In genomic region chr6:158004696-158005095, GRCh38 we compare ENCODE assay signal across 19 cellular contexts. TPM values are rescaled to one million over a fixed set of nuclear protein-coding genes. Genes with fewer than 3 reads are reported as not detected.
DNase-seq lines count a peak whose midpoint lies in the region; ATAC-seq, FAIRE-seq and TF ChIP-seq lines count a peak whose summit lies in the region.
"Had no signal": no experiment of that assay in that cellular context is flagged by ENCODE, and none has a peak within 500 bp of the region (broad histone marks: within the 10 kb centered on the region; RNA-seq: fewer than 3 reads in every experiment).

No MANE protein-coding gene starts in this region.

- no peak for DNase-seq in GM23248
- DNase-seq in K562 (ENCODE audit: extremely low read depth in 1 of 4, low spot score in 3 of 4), result no peak
- peak; percentile 39 for DNase-seq in lower lobe of right lung
- DNase-seq in substantia nigra (lab: John Stamatoyannopoulos, UW), result no peak
- DNase-seq in lower leg skin (ENCODE audit: low spot score in 2 of 2), result no peak
- DNase-seq in NCI-H226, result no peak
- DNase-seq in AG08396 (ENCODE audit: low spot score), result no peak
- DNase-seq: activated CD4-positive, CD25-positive, alpha-beta regulatory T cell treated with anti-CD3 and anti-CD28 coated beads, Interleukin-2, amount 50 U/mL, for 72 hours; body of pancreas; effector CD8-positive, alpha-beta T cell; GOT3; hypothalamus; NCI-H1417 treated with DMSO at 0.1 percent for 48 hours; NCI-H446; SHP77 treated with DMSO at 0.1 percent for 48 hours; stimulated activated CD4-positive, alpha-beta T cell treated with anti-CD3 and anti-CD28 coated beads, Interleukin-15, amount 100 ng/mL, for 24 hours; stimulated activated naive CD8-positive, alpha-beta T cell treated with anti-CD3 and anti-CD28 coated beads, Interleukin-15, amount 100 ng/mL, for 72 hours had no signal

- TF ChIP-seq EP300 in K562 (IDR thresholded peaks at IDR 0.05; ENCODE audit: low read length), result no peak

- H3F3A ChIP-seq in GM23248 (ENCODE audit: insufficient read depth), result peaks cover 37% of the 10 kb centered on the region

- CTCF ChIA-PET in K562 (lab: Yijun Ruan, JAX; ENCODE audit: low intra/inter-chr PET ratio), result no interaction called here

- POLR2A ChIA-PET in K562 (lab: Yijun Ruan, JAX), result interaction anchor here (2.6 kb wide), 1 partner anchor 10 kb away, joined by 12 read pairs; no protein-coding TSS in a partner anchor

- no peak for TF ChIP-seq CTCF in K562 (IDR thresholded peaks at IDR 0.05 in 2 of 3, conservative IDR thresholded peaks at IDR 0.05 in 1 of 3; ENCODE audit: insufficient read depth in 2 of 3, low read depth in 1 of 3, low read length in 3 of 3)
- TF ChIP-seq CTCF in lower lobe of right lung (IDR thresholded peaks at IDR 0.05), result no peak
- no peak for TF ChIP-seq CTCF in lower leg skin (IDR thresholded peaks at IDR 0.05)

- H3K27me3 ChIP-seq in GM23248 (replicated peaks; ENCODE audit: insufficient read depth) (no peaks in the 10 kb centered on the region), K562 (ENCODE audit: control insufficient read depth in 2 of 2, insufficient read depth in 2 of 2, low read length in 2 of 2) (no peaks in the 10 kb centered on the region), lower lobe of right lung (ENCODE audit: low read depth) (no peaks in the 10 kb centered on the region)
- H3K27me3 ChIP-seq: body of pancreas had no signal

- H3K27ac ChIP-seq in GM23248, result peak overlapping the region; percentile 100
- H3K27ac ChIP-seq in K562 (ENCODE audit: extremely low read depth, low read depth, low read length), result no peak overlapping the region
- H3K27ac ChIP-seq in lower lobe of right lung, result peak overlapping the region; percentile 74
- H3K27ac ChIP-seq in substantia nigra (ENCODE audit: low read depth, low read length, poor library complexity, severe bottlenecking), result peak overlapping the region; percentile 87

- H3K79me2 ChIP-seq in GM23248 (ENCODE audit: insufficient read depth), result peaks cover 93% of the 10 kb centered on the region
- H3K79me2 ChIP-seq in K562 (ENCODE audit: control insufficient read depth, insufficient read depth, low read length), result peaks cover 42% of the 10 kb centered on the region

- no peak for FAIRE-seq in K562 (lab: Jason Lieb, UNC)
- FAIRE-seq: D721Med had no signal

- no peaks in the 10 kb centered on the region for H3K9me2 ChIP-seq in GM23248 (ENCODE audit: insufficient read depth)

- BruUV-seq in K562 (replicated peaks; lab: Mats Ljungman, UMichigan), result no TSS peak

- H2AFZ ChIP-seq in GM23248, result no peak overlapping the region
- no peak overlapping the region for H2AFZ ChIP-seq in K562 (ENCODE audit: low read depth, low read length)

- ATAC-seq in K562, result no peak
- no peak for ATAC-seq in lower lobe of right lung
- no peak for ATAC-seq in HG03095 (IDR thresholded peaks at IDR 0.05; ENCODE audit: unreplicated experiment)
- ATAC-seq: body of pancreas; stimulated activated naive CD8-positive, alpha-beta T cell treated with anti-CD3 and anti-CD28 coated beads, Interleukin-15, amount 100 ng/mL, for 72 hours had no signal

- TF ChIP-seq POLR2A in K562 (conservative IDR thresholded peaks at IDR 0.05), result no peak
- no peak for TF ChIP-seq POLR2A in lower leg skin (IDR thresholded peaks at IDR 0.05)

- in situ Hi-C loops in GM23248 (cut with MboI), result no loop called here
- in situ Hi-C loops in K562 (cut with MboI), result no loop called here

- WGBS in GM23248 (ENCODE audit: low coverage in 1 of 2, low lambda C conversion rate in 2 of 2, missing lambda C conversion rate in 2 of 2), 2 experiments, result 96 to 97% methylated on average over 14 of the region's 14 CpGs
- 84% methylated on average over 14 of the region's 14 CpGs for WGBS in K562 (ENCODE audit: insufficient coverage, low coverage, missing lambda C conversion rate)
- WGBS in lower leg skin, 2 donors, result 95 to 96% methylated on average over 14 of the region's 14 CpGs

- intact Hi-C loops in K562 (cut with micrococcal nuclease) (no loop called here), lower lobe of right lung (cut with DNase I) (no loop called here), lower leg skin (cut with DNase I; ENCODE audit: low total_unique reads) (no loop called here)

- H3K9ac ChIP-seq in GM23248 (peak overlapping the region; percentile 87; the same call in 1 of the 2 replicates), K562 (ENCODE audit: insufficient read depth in 1 of 2, low read depth in 2 of 2, low read length in 2 of 2) (no peak overlapping the region; a peak in 1 of 4 replicates)

- H3K4me3 ChIP-seq in GM23248 (no peak overlapping the region), K562 (no peak overlapping the region), lower lobe of right lung (no peak overlapping the region), lower leg skin (ENCODE audit: low read depth, poor library complexity, severe bottlenecking) (no peak overlapping the region)
- H3K4me3 ChIP-seq: body of pancreas had no signal

- H3K36me3 ChIP-seq in GM23248 (ENCODE audit: low read depth), result no peaks in the 10 kb centered on the region
- H3K36me3 ChIP-seq in K562 (ENCODE audit: control insufficient read depth, insufficient read depth, low read length), result no peaks in the 10 kb centered on the region; the same call in 2 of the 3 replicates
- H3K36me3 ChIP-seq in lower lobe of right lung, result no peaks in the 10 kb centered on the region

- H4K20me1 ChIP-seq in GM23248 (ENCODE audit: insufficient read depth) (no peaks in the 10 kb centered on the region), K562 (replicated peaks; ENCODE audit: control insufficient read depth, insufficient read depth, low read length) (peaks cover 3% of the 10 kb centered on the region; the same call in 1 of the 2 replicates)

- no peak overlapping the region for H3K4me2 ChIP-seq in GM23248 (ENCODE audit: unreplicated experiment)
- H3K4me2 ChIP-seq in K562 (ENCODE audit: insufficient read depth, low read length), result no peak overlapping the region

- H3K9me3 ChIP-seq in GM23248 (ENCODE audit: low read depth) (no peaks in the 10 kb centered on the region), K562 (replicated peaks; ENCODE audit: control insufficient read depth, insufficient read depth, low read depth, low read length) (no peaks in the 10 kb centered on the region), lower lobe of right lung (no peaks in the 10 kb centered on the region)
- H3K9me3 ChIP-seq: body of pancreas had no signal

- H3K4me1 ChIP-seq in GM23248 (ENCODE audit: insufficient read depth), result peaks cover 46% of the 10 kb centered on the region
- H3K4me1 ChIP-seq in K562 (replicated peaks in 1 of 2; ENCODE audit: control insufficient read depth in 2 of 2, insufficient read depth in 2 of 2, low read length in 2 of 2), result peaks cover 35 to 47% of the 10 kb centered on the region in 2 experiments
- H3K4me1 ChIP-seq in lower lobe of right lung, result peaks cover 45% of the 10 kb centered on the region

- H3K9me1 ChIP-seq in K562 (ENCODE audit: control insufficient read depth, insufficient read depth, low read length), result no peaks in the 10 kb centered on the region

- TF ChIP-seq RAD21 in K562 (CRISPR knock-in tag; conservative IDR thresholded peaks at IDR 0.05 in 1 of 2, IDR thresholded peaks at IDR 0.05 in 1 of 2), result no peak

TF ChIP-seq in K562, 482 proteins besides CTCF, POLR2A, EP300 and RAD21:
- TF ChIP-seq MBD1 (CRISPR knock-in tag; IDR thresholded peaks at IDR 0.05), result 0 out of 2 replicates have a peak, but pooled peaks have one; percentile 11
- TF ChIP-seq HMG20B (CRISPR knock-in tag; IDR thresholded peaks at IDR 0.05), result no peak

RNA-seq across cellular contexts. Expression of gene SYNJ2, which starts 23.0 kb away (rescaled TPM):
- 25.3 and 28.6 TPM in 2 replicates for total RNA-seq in GM23248 (2014; rRNA removed; shearing (Covaris generic))
- polyA plus RNA-seq in GM23248 (2016; fragmentation: Nextera tagmentation; extraction: Ambion mirVana), result 17.6 and 20.5 TPM in 2 replicates
- 70.0 and 111 TPM in 2 replicates for total RNA-seq in K562 (2011; cell fraction: chromatin; rRNA removed; ENCODE audit: low replicate concordance)
- 56.6 and 62.9 TPM in 2 replicates for total RNA-seq in K562 (2011; cell fraction: nucleolus; rRNA removed)
- 49.5 and 50.1 TPM in 2 replicates for total RNA-seq in K562 (2011; cell fraction: nucleoplasm; rRNA removed)
- 15.7 and 17.8 TPM in 2 replicates for total RNA-seq in K562 (2014; rRNA removed)
- 19.5 and 22.7 TPM in 2 replicates for total RNA-seq in K562 (2014; rRNA removed; fragmentation: Illumina TruSeq; extraction: Trizol)
- 12.5 and 13.6 TPM in 2 replicates for total RNA-seq in K562 (2015; rRNA removed; fragmentation: Illumina TruSeq; extraction: Trizol)
- 24.7 and 27.7 TPM in 2 replicates for total RNA-seq in K562 (2021)
- 17.1 and 21.6 TPM in 2 replicates for polyA plus RNA-seq in K562 (2011; rRNA removed)
- polyA plus RNA-seq in K562 (2011; cell fraction: cytosol; rRNA removed), result 18.3 and 24.0 TPM in 2 replicates
- 28.6 and 33.9 TPM in 2 replicates for polyA plus RNA-seq in K562 (2011; cell fraction: nucleus; rRNA removed)
- 15.0 and 17.4 TPM in 2 replicates for polyA plus RNA-seq in K562 (2012)
- polyA plus RNA-seq in K562 (2014; fragmentation: Illumina TruSeq; extraction: Trizol), result 22.9 and 26.1 TPM in 2 replicates
- polyA plus RNA-seq in K562 (2014; fragmentation: Nextera tagmentation; extraction: Ambion mirVana), result 1 to 10 TPM; 3.0 to 3.3 TPM
- 13.7 and 16.9 TPM in 2 replicates for polyA plus RNA-seq in K562 (2014; rRNA removed)
- 24.2 and 30.1 TPM in 2 replicates for polyA minus RNA-seq in K562 (2011; rRNA and poly(A)+ RNA removed)
- 19.8 and 20.9 TPM in 2 replicates for polyA minus RNA-seq in K562 (2011; cell fraction: cytosol; rRNA and poly(A)+ RNA removed)
- 18.7 and 22.3 TPM in 2 replicates for polyA minus RNA-seq in K562 (2011; cell fraction: nucleus; rRNA and poly(A)+ RNA removed)
- total RNA-seq in lower lobe of right lung, result 4.5 TPM
- total RNA-seq in lower leg skin, result 1 to 10 TPM; 2.6 to 7.5 (median 5.5) TPM
